ENCODE assay signal across 7 cellular contexts in genomic region chr12:130904936-130905455, GRCh38. TPM values are rescaled to one million over a fixed set of nuclear protein-coding genes. Genes with fewer than 3 reads are reported as not detected.
DNase-seq lines count a peak whose midpoint lies in the region; TF ChIP-seq lines count a peak whose summit lies in the region.
"Not testable (repeated sequence)": the region's sequence is repeated elsewhere in the genome, so short reads cannot be mapped to it uniquely, and the experiment has no call there.
"Had no signal": no experiment of that assay in that cellular context is flagged by ENCODE, and none has a peak within 500 bp of the region (broad histone marks: within the 10 kb centered on the region; RNA-seq: fewer than 3 reads in every experiment).

No MANE protein-coding gene starts in this region.

- not testable (repeated sequence) for H3K9me3 ChIP-seq in right atrium auricular region

- H3K27me3 ChIP-seq in right atrium auricular region = not testable (repeated sequence)

- not testable (repeated sequence) for H3K4me3 ChIP-seq in right atrium auricular region

- not testable (repeated sequence) for H3K4me3 Mint-ChIP-seq in type B pancreatic cell

- not testable (repeated sequence) for TF ChIP-seq CTCF in right atrium auricular region (IDR thresholded peaks at IDR 0.05); type B pancreatic cell (conservative IDR thresholded peaks at IDR 0.05)

- H3K27ac ChIP-seq in right atrium auricular region = not testable (repeated sequence)

- not testable (repeated sequence) for H3K27ac Mint-ChIP-seq in type B pancreatic cell

- H3K9me3 Mint-ChIP-seq in type B pancreatic cell = not testable (repeated sequence)

- H3K36me3 ChIP-seq in right atrium auricular region = not testable (repeated sequence)

- H3K4me1 ChIP-seq in right atrium auricular region = not testable (repeated sequence)

- H3K36me3 Mint-ChIP-seq in type B pancreatic cell = not testable (repeated sequence)

- peak; percentile 10 for DNase-seq in LHCN-M2 (ENCODE audit: low read depth)
- DNase-seq in dermis blood vessel endothelial cell = peak; percentile 45
- peak; percentile 28 for DNase-seq in right atrium auricular region (ENCODE audit: low spot score)
- peak; percentile 10 for DNase-seq in myocyte (ENCODE audit: low read depth)
- peak; percentile 8 for DNase-seq in type B pancreatic cell (ENCODE audit: extremely low spot score, unreplicated experiment)

- H3K4me1 Mint-ChIP-seq in type B pancreatic cell (ENCODE audit: unreplicated experiment) = not testable (repeated sequence)

- H3K27me3 Mint-ChIP-seq in type B pancreatic cell = not testable (repeated sequence)

RNA-seq across cellular contexts. Expression of gene RAN, which starts 33.1 kb away (rescaled TPM):
- total RNA-seq in LHCN-M2 (2014; rRNA removed) = 568 and 600 TPM in 2 replicates
- polyA plus RNA-seq in LHCN-M2 (2012) = 1,333 TPM
- 653 and 1,243 TPM in 2 replicates for total RNA-seq in dermis blood vessel endothelial cell
- 100 to 1,000 TPM; 122 to 156 TPM for total RNA-seq in right atrium auricular region
- total RNA-seq in myocyte = 335 and 336 TPM in 2 replicates
- 707 TPM for polyA plus RNA-seq in myocyte (2012)
- 699 and 984 TPM in 2 replicates for total RNA-seq in type B pancreatic cell (ENCODE audit: low replicate concordance)

RNA-seq across cellular contexts. Expression of gene ADGRD1, which starts 48.7 kb away (rescaled TPM):
- total RNA-seq in LHCN-M2 (2014; rRNA removed) (not detected in 2 replicates), dermis blood vessel endothelial cell (0.17 and 0.33 TPM in 2 replicates), right atrium auricular region (100 to 1,000 TPM; 120 to 168 TPM), myocyte (0.05 and 0.32 TPM in 2 replicates), type B pancreatic cell (ENCODE audit: low replicate concordance) (2.6 and 11.0 TPM in 2 replicates)
- 0.05 TPM for polyA plus RNA-seq in LHCN-M2 (2012)
- 0.19 TPM for polyA plus RNA-seq in myocyte (2012)
- total RNA-seq: Calu3; CD8-positive, alpha-beta T cell had no signal

Comparison
In these comparisons a context has a peak if more than half of its experiments do, and no peak if none do; other contexts are left out.
1. RNA of gene ADGRD1, which starts 48.7 kb away (total RNA-seq): 120 to 168 TPM in right atrium auricular region; 2.6 to 11.0 TPM in type B pancreatic cell, 0.05 to 0.32 TPM in myocyte, 0.17 to 0.33 TPM in dermis blood vessel endothelial cell and not detected in LHCN-M2; every median in the first group is over 10 times any median in the second.
2. Peak in every context shown above with its lines, with median percentiles within 50 percentile points of each other: DNase-seq.